ENCODE assay signal across 16 cellular contexts in the genomic region with DNA sequence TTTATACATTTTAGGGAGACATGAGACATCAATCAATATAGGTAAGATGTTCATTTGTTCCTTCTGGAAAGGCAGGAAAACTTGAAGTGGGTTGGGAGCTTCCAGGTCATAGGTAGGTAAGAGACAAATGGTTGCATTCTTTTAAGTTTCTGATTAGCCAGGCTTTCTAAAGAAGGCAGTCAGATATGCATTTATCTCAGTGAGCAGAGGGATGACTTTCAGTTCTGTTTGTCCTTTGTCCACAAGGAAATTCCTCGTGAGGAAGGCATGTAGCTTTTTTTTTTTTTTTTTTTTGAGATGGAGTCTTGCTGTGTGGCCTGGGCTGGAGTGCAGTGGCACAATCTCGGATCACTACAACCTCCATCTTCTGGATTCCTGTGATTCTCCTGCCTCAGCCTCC.
DNase-seq lines count a peak whose midpoint lies in the region; ATAC-seq, FAIRE-seq and TF ChIP-seq lines count a peak whose summit lies in the region.
"Had no signal": no experiment of that assay in that cellular context is flagged by ENCODE, and none has a peak within 500 bp of the region (broad histone marks: within the 10 kb centered on the region; RNA-seq: fewer than 3 reads in every experiment).

No MANE protein-coding gene starts in this region.

- H3K9me3 ChIP-seq in IMR-90 (ENCODE audit: control insufficient read depth, insufficient read depth, low read length) (no peaks in the 10 kb centered on the region), K562 (replicated peaks; ENCODE audit: control insufficient read depth, insufficient read depth, low read depth, low read length) (no peaks in the 10 kb centered on the region), gastroesophageal sphincter (no peaks in the 10 kb centered on the region)

- POLR2A ChIA-PET in IMR-90 (lab: Charles Lee; ENCODE audit: unreplicated experiment) (no interaction called here), K562 (lab: Yijun Ruan, JAX) (no interaction called here)

- H4K91ac ChIP-seq in IMR-90 (ENCODE audit: insufficient read depth, low read depth, low read length) = no peak overlapping the region

- H2BK120ac ChIP-seq in IMR-90 (ENCODE audit: low read depth, low read length) (no peak overlapping the region), mesendoderm (ENCODE audit: low read depth, low read length) (no peak overlapping the region)

- H3K27me3 ChIP-seq in IMR-90 (ENCODE audit: control insufficient read depth, insufficient read depth, low read length) = no peaks in the 10 kb centered on the region
- no peaks in the 10 kb centered on the region; a peak in 1 of 5 replicates for H3K27me3 ChIP-seq in K562 (ENCODE audit: control insufficient read depth in 2 of 2, insufficient read depth in 2 of 2, low read length in 2 of 2)
- no peaks in the 10 kb centered on the region for H3K27me3 ChIP-seq in mesendoderm (ENCODE audit: insufficient read depth, low read length, poor library complexity)
- no peaks in the 10 kb centered on the region for H3K27me3 ChIP-seq in gastroesophageal sphincter

- H3K27ac ChIP-seq in IMR-90 (ENCODE audit: insufficient read depth, low read length) (no peak overlapping the region), K562 (ENCODE audit: extremely low read depth, low read depth, low read length) (no peak overlapping the region), mesendoderm (ENCODE audit: low read depth, low read length) (no peak overlapping the region), gastroesophageal sphincter (no peak overlapping the region)

- ATAC-seq in IMR-90 (ENCODE audit: low read depth) (no peak), K562 (no peak), gastroesophageal sphincter (no peak), HG02610 (IDR thresholded peaks at IDR 0.05; ENCODE audit: unreplicated experiment) (no peak), GM21723 (IDR thresholded peaks at IDR 0.05; ENCODE audit: unreplicated experiment) (no peak), GM21390 (IDR thresholded peaks at IDR 0.05; ENCODE audit: unreplicated experiment) (no peak)
- ATAC-seq: CD8-positive, alpha-beta T cell; GM12878; HCT116 had no signal

- H3K56ac ChIP-seq in IMR-90 (ENCODE audit: extremely low read depth, insufficient read depth, low read length) (no peak overlapping the region), mesendoderm (ENCODE audit: low read length) (peak overlapping the region; percentile 25)

- H3K23ac ChIP-seq in IMR-90 (ENCODE audit: low read depth, low read length) (no peak overlapping the region), mesendoderm (ENCODE audit: low read length) (no peak overlapping the region)

- H3K4ac ChIP-seq in IMR-90 (ENCODE audit: low read depth, low read length) (no peak overlapping the region), mesendoderm (ENCODE audit: low read depth, low read length) (no peak overlapping the region)

- peak overlapping the region; percentile 26; the same call in 1 of the 2 replicates for H3K18ac ChIP-seq in IMR-90 (ENCODE audit: low read depth, low read length)
- H3K18ac ChIP-seq in mesendoderm (ENCODE audit: low read length) = peak overlapping the region; percentile 68

- TF ChIP-seq EP300 in K562 (IDR thresholded peaks at IDR 0.05; ENCODE audit: low read length) (no peak), gastroesophageal sphincter (IDR thresholded peaks at IDR 0.05) (no peak)

- no CpG with 5 or more reads among the region's 2 CpGs for WGBS in IMR-90 (ENCODE audit: extremely low coverage in 2 of 2, insufficient read length in 1 of 2), 2 experiments
- 14% methylated on average over 2 of the region's 2 CpGs for WGBS in K562 (ENCODE audit: insufficient coverage, low coverage, missing lambda C conversion rate)
- WGBS in mesendoderm (ENCODE audit: extremely low coverage, insufficient coverage, low lambda C conversion rate) = no CpG with 5 or more reads among the region's 2 CpGs
- WGBS in gastroesophageal sphincter (ENCODE audit: low coverage in 1 of 2), 2 donors = 29 to 73% methylated on average over 1 to 2 of the region's 2 CpGs

- H2AK5ac ChIP-seq in IMR-90 (ENCODE audit: low read depth, low read length) (no peak overlapping the region), mesendoderm (ENCODE audit: low read length) (no peak overlapping the region)

- in situ Hi-C loops in IMR-90 (cut with MboI; ENCODE audit: low sequenced_read_pairs) = loop anchor here (10.0 kb wide), 1 partner anchor 62 kb away; no protein-coding TSS in a partner anchor
- in situ Hi-C loops in K562 (cut with MboI) = no loop called here

- H3K4me1 ChIP-seq in IMR-90 (ENCODE audit: control insufficient read depth, insufficient read depth, low read length) (no peaks in the 10 kb centered on the region), K562 (replicated peaks in 1 of 2; ENCODE audit: control insufficient read depth in 2 of 2, insufficient read depth in 2 of 2, low read length in 2 of 2) (no peaks in the 10 kb centered on the region), mesendoderm (ENCODE audit: control insufficient read depth, low read depth, low read length) (no peaks in the 10 kb centered on the region), gastroesophageal sphincter (no peaks in the 10 kb centered on the region)

- H3K9me1 ChIP-seq in IMR-90 (ENCODE audit: insufficient read depth, low read length) (no peaks in the 10 kb centered on the region), K562 (ENCODE audit: control insufficient read depth, insufficient read depth, low read length) (no peaks in the 10 kb centered on the region)

- no peak for TF ChIP-seq POLR2A in IMR-90 (IDR thresholded peaks at IDR 0.05; ENCODE audit: low read depth, low read length)
- no peak for TF ChIP-seq POLR2A in K562 (conservative IDR thresholded peaks at IDR 0.05)
- TF ChIP-seq POLR2A in gastroesophageal sphincter (IDR thresholded peaks at IDR 0.05) = no peak

- H2BK15ac ChIP-seq in IMR-90 (ENCODE audit: low read depth, low read length) (no peak overlapping the region), mesendoderm (replicated peaks; ENCODE audit: low read depth) (no peak overlapping the region)

- H4K20me1 ChIP-seq in IMR-90 (ENCODE audit: insufficient read depth, low read length) = no peaks in the 10 kb centered on the region
- no peaks in the 10 kb centered on the region for H4K20me1 ChIP-seq in K562 (replicated peaks; ENCODE audit: control insufficient read depth, insufficient read depth, low read length)

- no peak overlapping the region for H3K14ac ChIP-seq in IMR-90 (replicated peaks; ENCODE audit: low read depth, low read length)

- no TSS peak for BruUV-seq in IMR-90 (replicated peaks; lab: Mats Ljungman, UMichigan)
- BruUV-seq in K562 (replicated peaks; lab: Mats Ljungman, UMichigan) = no TSS peak

- CTCF ChIA-PET in IMR-90 (lab: Yijun Ruan, JAX) (no interaction called here), K562 (lab: Yijun Ruan, JAX; ENCODE audit: low intra/inter-chr PET ratio) (no interaction called here)

- H3K79me1 ChIP-seq in IMR-90 (ENCODE audit: low read depth in 1 of 2, low read length in 2 of 2) = no peaks in the 10 kb centered on the region
- no peaks in the 10 kb centered on the region for H3K79me1 ChIP-seq in mesendoderm (ENCODE audit: low read length)

- intact Hi-C loops in IMR-90 (cut with micrococcal nuclease) = no loop called here
- intact Hi-C loops in K562 (cut with micrococcal nuclease) = no loop called here

- dilution Hi-C loops in IMR-90 (cut with HindIII; ENCODE audit: low sequenced_read_pairs, unreplicated experiment) = no loop called here

- H3K36me3 ChIP-seq in IMR-90 (ENCODE audit: control insufficient read depth, insufficient read depth, low read length) (no peaks in the 10 kb centered on the region), K562 (ENCODE audit: control insufficient read depth, insufficient read depth, low read length) (no peaks in the 10 kb centered on the region), mesendoderm (ENCODE audit: control insufficient read depth, insufficient read depth, low read length) (no peaks in the 10 kb centered on the region), gastroesophageal sphincter (no peaks in the 10 kb centered on the region)

- H4K8ac ChIP-seq in IMR-90 (ENCODE audit: low read depth in 2 of 2, low read length in 2 of 2) = no peak overlapping the region
- no peak overlapping the region for H4K8ac ChIP-seq in mesendoderm (ENCODE audit: low read depth, low read length)

- H2AFZ ChIP-seq in IMR-90 (replicated peaks; ENCODE audit: low read length, poor library complexity) (no peak overlapping the region), K562 (ENCODE audit: low read depth, low read length) (no peak overlapping the region)

- H3K79me2 ChIP-seq in K562 (ENCODE audit: control insufficient read depth, insufficient read depth, low read length) (no peaks in the 10 kb centered on the region), mesendoderm (ENCODE audit: control insufficient read depth, insufficient read depth, low read length) (no peaks in the 10 kb centered on the region)

- H2BK5ac ChIP-seq in IMR-90 (ENCODE audit: low read depth, low read length, poor library complexity, severe bottlenecking) (no peak overlapping the region), mesendoderm (ENCODE audit: low read length) (no peak overlapping the region)

- H2BK20ac ChIP-seq in IMR-90 (ENCODE audit: low read depth, low read length) = no peak overlapping the region

- TF ChIP-seq RAD21 in IMR-90 (IDR thresholded peaks at IDR 0.05; ENCODE audit: low read length) (no peak), K562 (CRISPR knock-in tag; conservative IDR thresholded peaks at IDR 0.05 in 1 of 2, IDR thresholded peaks at IDR 0.05 in 1 of 2) (no peak)

- H3K4me2 ChIP-seq in IMR-90 (ENCODE audit: low read depth, low read length) = no peak overlapping the region
- H3K4me2 ChIP-seq in K562 (ENCODE audit: insufficient read depth, low read length) = no peak overlapping the region
- no peak overlapping the region for H3K4me2 ChIP-seq in mesendoderm (ENCODE audit: low read length)

- H4K5ac ChIP-seq in IMR-90 (ENCODE audit: low read depth, low read length) (no peak overlapping the region), mesendoderm (ENCODE audit: low read length) (no peak overlapping the region)

- TF ChIP-seq CTCF in IMR-90 (conservative IDR thresholded peaks at IDR 0.05; ENCODE audit: low read depth, low read length) (no peak), K562 (IDR thresholded peaks at IDR 0.05 in 2 of 3, conservative IDR thresholded peaks at IDR 0.05 in 1 of 3; ENCODE audit: insufficient read depth in 2 of 3, low read depth in 1 of 3, low read length in 3 of 3) (no peak), gastroesophageal sphincter (IDR thresholded peaks at IDR 0.05) (no peak)

- FAIRE-seq in K562 (lab: Jason Lieb, UNC) = no peak
- FAIRE-seq: GM12878, GM18507, GM19239, H54 had no signal

- DNase-seq in EH (ENCODE audit: low read depth) (peak; percentile 43), IMR-90 (no peak), K562 (ENCODE audit: extremely low read depth in 1 of 4, low spot score in 3 of 4) (no peak), mesendoderm (peak; percentile 61)
- DNase-seq: CD8-positive, alpha-beta T cell; DMS 273 treated with DMSO at 0.1 percent for 48 hours; Karpas-422 had no signal

- no peak overlapping the region for H3K9ac ChIP-seq in IMR-90 (ENCODE audit: low read depth, low read length)
- H3K9ac ChIP-seq in K562 (ENCODE audit: insufficient read depth in 1 of 2, low read depth in 2 of 2, low read length in 2 of 2) = no peak overlapping the region
- no peak overlapping the region for H3K9ac ChIP-seq in mesendoderm (ENCODE audit: low read length)

- H2AK9ac ChIP-seq in IMR-90 (replicated peaks; ENCODE audit: low read depth, low read length, poor library complexity) = no peak overlapping the region

- H3K4me3 ChIP-seq in IMR-90 (ENCODE audit: insufficient read depth, low read depth, low read length) (no peak overlapping the region), K562 (no peak overlapping the region), mesendoderm (ENCODE audit: low read length) (no peak overlapping the region), gastroesophageal sphincter (no peak overlapping the region)
- H3K4me3 ChIP-seq: GM12878 had no signal

Comparison
In these comparisons a context has a peak if more than half of its experiments do, and no peak if none do; other contexts are left out.
1. DNase-seq: peak in EH (single experiment) and mesendoderm (single experiment); none in IMR-90 (single experiment) and K562 (0 of 4).